ENCODE assay signal across 21 cellular contexts in the genomic region with DNA sequence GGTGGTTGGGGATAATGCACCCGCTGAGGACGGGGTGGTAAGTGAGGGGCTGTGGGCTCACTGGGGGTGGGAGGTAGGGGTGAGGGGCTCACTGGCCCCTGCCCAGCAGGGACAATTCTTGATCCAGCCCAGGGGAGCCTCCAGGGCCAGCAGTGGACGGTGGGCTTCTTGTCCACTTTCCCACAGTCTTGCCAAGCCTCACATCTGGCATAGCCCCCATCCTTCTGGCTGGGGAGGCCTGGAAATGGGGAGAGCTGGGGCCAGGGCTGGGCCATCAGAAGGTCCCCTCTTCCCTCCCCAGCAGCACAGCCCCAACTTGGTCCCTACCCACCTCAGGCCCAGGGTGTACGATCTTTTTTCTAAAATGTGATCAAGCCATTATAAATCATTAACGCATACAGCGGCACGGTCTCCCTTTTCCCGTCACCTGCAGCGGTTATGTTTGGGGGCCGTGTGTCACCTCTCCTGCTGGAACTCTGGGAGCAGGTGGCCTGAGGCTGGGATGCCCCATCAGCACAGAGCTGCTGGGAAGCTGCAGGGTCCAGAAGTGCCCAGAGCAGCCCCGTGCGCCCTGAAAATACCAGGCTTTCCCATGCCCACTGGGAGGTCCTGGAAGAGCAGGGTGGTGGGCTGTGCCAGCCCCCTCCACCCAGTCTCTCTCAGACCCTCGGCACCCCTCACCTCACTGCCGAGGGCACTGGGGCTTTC. TPM values are rescaled to one million over a fixed set of nuclear protein-coding genes. Genes with fewer than 3 reads are reported as not detected.
A peak's percentile ranks its signal among the peaks of the same experiment; 100 is the strongest.
DNase-seq lines count a peak whose midpoint lies in the region; TF ChIP-seq lines count a peak whose summit lies in the region.
"Had no signal": no experiment of that assay in that cellular context is flagged by ENCODE, and none has a peak within 500 bp of the region (broad histone marks: within the 10 kb centered on the region; RNA-seq: fewer than 3 reads in every experiment).

No MANE protein-coding gene starts in this region.

- no peak for TF ChIP-seq POLR2A in stomach (IDR thresholded peaks at IDR 0.05)

- TF ChIP-seq CTCF in chondrocyte (IDR thresholded peaks at IDR 0.05) (no peak), stomach (IDR thresholded peaks at IDR 0.05) (no peak)

- no peak for TF ChIP-seq EP300 in stomach (IDR thresholded peaks at IDR 0.05)

- H3K27ac ChIP-seq in stomach: no peak overlapping the region
- H3K27ac ChIP-seq: BLaER1, GM23248, PC-9 had no signal

- intact Hi-C loops in stomach (cut with DNase I; ENCODE audit: low total_unique reads): loop anchor here (10.0 kb wide), 1 partner anchor 137 kb away; no protein-coding TSS in a partner anchor

- no peaks in the 10 kb centered on the region for H3K36me3 ChIP-seq in stomach

- H3K4me1 Mint-ChIP-seq in activated T-cell treated with anti-CD3 and anti-CD28 coated beads, Interleukin-2, amount 50 U/mL, for 24 hours (ENCODE audit: low read depth): peaks cover 5% of the 10 kb centered on the region
- H3K4me1 Mint-ChIP-seq in chondrocyte (ENCODE audit: low read depth): no peaks in the 10 kb centered on the region

- no peaks in the 10 kb centered on the region for H3K9me3 Mint-ChIP-seq in activated T-cell treated with anti-CD3 and anti-CD28 coated beads, Interleukin-2, amount 50 U/mL, for 24 hours
- no peaks in the 10 kb centered on the region for H3K9me3 Mint-ChIP-seq in chondrocyte (ENCODE audit: low read depth)
- H3K9me3 Mint-ChIP-seq: CD4-positive, CD25-positive, alpha-beta regulatory T cell had no signal

- in situ Hi-C loops in G401 (cut with HindIII; ENCODE audit: low sequenced_read_pairs): no loop called here

- WGBS in stomach, 5 donors: 74 to 87% (median 85%) methylated on average over 10 to 14 of the region's 14 CpGs

- H3K27me3 ChIP-seq in stomach: peaks cover 0 to 48% (median 5%) of the 10 kb centered on the region in 3 donors
- H3K27me3 ChIP-seq: BLaER1, MG63 had no signal

- peak overlapping the region; percentile 33 for H3K27ac Mint-ChIP-seq in activated T-cell treated with anti-CD3 and anti-CD28 coated beads, Interleukin-2, amount 50 U/mL, for 24 hours
- H3K27ac Mint-ChIP-seq in chondrocyte (ENCODE audit: unreplicated experiment): no peak overlapping the region
- H3K27ac Mint-ChIP-seq: CD4-positive, CD25-positive, alpha-beta regulatory T cell had no signal

- H3K27me3 Mint-ChIP-seq in activated T-cell treated with anti-CD3 and anti-CD28 coated beads, Interleukin-2, amount 50 U/mL, for 24 hours: peaks cover 3% of the 10 kb centered on the region
- H3K27me3 Mint-ChIP-seq in chondrocyte (ENCODE audit: low read depth): no peaks in the 10 kb centered on the region

- no peaks in the 10 kb centered on the region for H3K9me3 ChIP-seq in stomach
- H3K9me3 ChIP-seq: BLaER1, MG63 had no signal

- DNase-seq in activated T-cell treated with anti-CD3 and anti-CD28 coated beads, Interleukin-2, amount 50 U/mL, for 24 hours: no peak
- DNase-seq in activated T-cell treated with anti-CD3 and anti-CD28 coated beads for 4 hours (no peak), chondrocyte (ENCODE audit: low spot score) (peak; percentile 51), mesenteric fat pad (ENCODE audit: low spot score) (peak; percentile 74), stomach (peak; percentile 17), NCI-H1048 (lab: John Stamatoyannopoulos, UW) (no peak), G401 (ENCODE audit: low spot score) (no peak)
- DNase-seq: CD4-positive, CD25-positive, alpha-beta regulatory T cell; GM23248; H7; KG1; MG63; NCI-H1417; NCI-H1694 treated with DMSO at 0.1 percent for 48 hours; NCI-H2081; NCI-H2227 treated with DMSO at 0.1 percent for 48 hours; NCI-H526 treated with DMSO at 0.1 percent for 48 hours; PC-9; RPMI8226; SHP77 had no signal

- peaks cover 19% of the 10 kb centered on the region for H3K36me3 Mint-ChIP-seq in activated T-cell treated with anti-CD3 and anti-CD28 coated beads, Interleukin-2, amount 50 U/mL, for 24 hours (ENCODE audit: low read depth)
- no peaks in the 10 kb centered on the region for H3K36me3 Mint-ChIP-seq in chondrocyte (ENCODE audit: low read depth)
- H3K36me3 Mint-ChIP-seq: CD4-positive, CD25-positive, alpha-beta regulatory T cell had no signal

- H3K4me1 ChIP-seq in stomach: peaks cover 0 to 7% (median 0%) of the 10 kb centered on the region in 4 donors

- no peak overlapping the region for H3K4me3 ChIP-seq in stomach
- H3K4me3 ChIP-seq: BLaER1, GM23248, MG63, PC-9 had no signal

- no peak overlapping the region for H3K4me3 Mint-ChIP-seq in activated T-cell treated with anti-CD3 and anti-CD28 coated beads, Interleukin-2, amount 50 U/mL, for 24 hours
- H3K4me3 Mint-ChIP-seq in chondrocyte (ENCODE audit: unreplicated experiment): no peak overlapping the region
- H3K4me3 Mint-ChIP-seq: CD4-positive, CD25-positive, alpha-beta regulatory T cell had no signal

RNA-seq across cellular contexts. Expression of gene SETD6, which starts 7.2 kb away (rescaled TPM):
- total RNA-seq in chondrocyte (10.4 to 16.4 TPM (median 13.0 TPM) in 3 replicates), mesenteric fat pad (12.3 TPM), stomach (100 to 1,000 TPM in 1 of 5 donors, 10 to 100 TPM in 4; 13.0 to 209 (median 68.0) TPM)
- polyA plus RNA-seq in stomach: 10 to 100 TPM in 1 of 3 donors, 1 to 10 TPM in 2; 7.7 to 14.7 (median 8.9) TPM
- total RNA-seq in G401 (2014; rRNA removed; shearing (Covaris generic)): 18.6 and 21.3 TPM in 2 replicates

RNA-seq across cellular contexts. Expression of gene NDRG4, which starts 8.2 kb away (rescaled TPM):
- total RNA-seq in chondrocyte: 5.8 to 8.7 TPM (median 6.0 TPM) in 3 replicates
- 2.8 TPM for total RNA-seq in mesenteric fat pad
- total RNA-seq in stomach: 10 to 100 TPM in 4 of 5 donors, 1 to 10 TPM in 1; 3.2 to 48.7 (median 20.1) TPM
- polyA plus RNA-seq in stomach: 10 to 100 TPM in 1 of 3 donors, 1 to 10 TPM in 2; 1.9 to 12.4 (median 4.8) TPM
- total RNA-seq in G401 (2014; rRNA removed; shearing (Covaris generic)): 9.5 and 11.8 TPM in 2 replicates

Comparison
In these comparisons a context has a peak if more than half of its experiments do, and no peak if none do; other contexts are left out.
1. DNase-seq: peak in chondrocyte (single experiment), mesenteric fat pad (single experiment) and stomach (single experiment); none in activated T-cell treated with anti-CD3 and anti-CD28 coated beads, Interleukin-2, amount 50 U/mL, for 24 hours (single experiment), activated T-cell treated with anti-CD3 and anti-CD28 coated beads for 4 hours (single experiment), NCI-H1048 (single experiment) and G401 (single experiment).